In the genomic region with DNA sequence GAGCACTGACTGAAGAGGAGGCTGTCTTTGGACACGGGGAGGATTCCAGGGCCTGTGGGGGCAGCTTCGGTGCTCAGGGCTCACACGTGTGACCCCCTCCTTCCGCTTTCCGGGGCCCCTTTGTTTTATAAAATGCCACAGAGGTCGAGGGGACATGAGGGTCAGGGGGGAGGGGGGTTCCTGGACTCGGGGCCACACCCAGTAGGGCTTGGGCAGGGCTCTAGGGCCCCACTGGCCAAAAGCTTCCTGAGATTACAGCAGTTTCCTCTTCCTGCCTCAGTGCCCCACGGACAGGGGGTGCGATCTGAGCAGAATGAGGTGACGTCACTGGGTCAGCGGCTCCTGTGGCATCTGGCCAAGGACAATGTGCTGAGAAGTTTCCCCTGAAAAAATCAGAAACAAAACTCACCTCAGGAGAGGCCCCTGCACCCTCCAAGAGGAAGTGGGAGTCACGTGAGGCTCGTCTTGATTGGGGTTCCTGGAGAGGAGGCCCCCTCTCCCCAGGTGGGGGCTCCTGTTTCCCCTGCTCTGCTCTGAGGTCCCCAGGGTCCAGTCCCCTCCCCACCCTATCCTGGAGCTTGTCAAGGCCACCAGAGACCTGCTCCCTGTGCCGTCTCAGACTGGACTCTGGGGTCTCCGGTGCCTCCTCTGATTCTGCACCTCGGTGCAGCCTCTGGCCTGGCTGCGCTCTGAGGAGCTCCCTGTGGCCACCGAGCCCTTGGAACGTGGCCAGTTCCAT, we compare ENCODE assay signal across 1 cellular context.
TF ChIP-seq lines count a peak whose summit lies in the region.

No MANE protein-coding gene starts in this region.

TF ChIP-seq in K562, 482 proteins besides CTCF, POLR2A, EP300 and RAD21 (continued from another document and continues in another):
- TF ChIP-seq, protein P1, sequence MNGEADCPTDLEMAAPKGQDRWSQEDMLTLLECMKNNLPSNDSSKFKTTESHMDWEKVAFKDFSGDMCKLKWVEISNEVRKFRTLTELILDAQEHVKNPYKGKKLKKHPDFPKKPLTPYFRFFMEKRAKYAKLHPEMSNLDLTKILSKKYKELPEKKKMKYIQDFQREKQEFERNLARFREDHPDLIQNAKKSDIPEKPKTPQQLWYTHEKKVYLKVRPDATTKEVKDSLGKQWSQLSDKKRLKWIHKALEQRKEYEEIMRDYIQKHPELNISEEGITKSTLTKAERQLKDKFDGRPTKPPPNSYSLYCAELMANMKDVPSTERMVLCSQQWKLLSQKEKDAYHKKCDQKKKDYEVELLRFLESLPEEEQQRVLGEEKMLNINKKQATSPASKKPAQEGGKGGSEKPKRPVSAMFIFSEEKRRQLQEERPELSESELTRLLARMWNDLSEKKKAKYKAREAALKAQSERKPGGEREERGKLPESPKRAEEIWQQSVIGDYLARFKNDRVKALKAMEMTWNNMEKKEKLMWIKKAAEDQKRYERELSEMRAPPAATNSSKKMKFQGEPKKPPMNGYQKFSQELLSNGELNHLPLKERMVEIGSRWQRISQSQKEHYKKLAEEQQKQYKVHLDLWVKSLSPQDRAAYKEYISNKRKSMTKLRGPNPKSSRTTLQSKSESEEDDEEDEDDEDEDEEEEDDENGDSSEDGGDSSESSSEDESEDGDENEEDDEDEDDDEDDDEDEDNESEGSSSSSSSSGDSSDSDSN (IDR thresholded peaks at IDR 0.05; ENCODE audit: borderline replicate concordance in 1 of 2, low read depth in 2 of 2, low read length in 2 of 2), result 0 out of 4 replicates have a peak, but pooled peaks of 1 of the 2 experiments have one; percentile 43
- TF ChIP-seq CREB1 (IDR thresholded peaks at IDR 0.05) (peak; percentile 41; the same call in 1 of the 2 replicates), CREB1 (CRISPR knock-in tag; IDR thresholded peaks at IDR 0.05) (peak; percentile 56; the same call in 1 of the 2 replicates), NUFIP1 (IDR thresholded peaks at IDR 0.05; ENCODE audit: partially characterized antibody) (no peak), ZNF121 (CRISPR knock-in tag; conservative IDR thresholded peaks at IDR 0.05) (no peak), BCL6 (CRISPR knock-in tag; IDR thresholded peaks at IDR 0.05) (0 out of 2 replicates have a peak, but pooled peaks have one; percentile 44), PTRF (tag; IDR thresholded peaks at IDR 0.05) (no peak), NONO (IDR thresholded peaks at IDR 0.05; ENCODE audit: low read depth in 2 of 2, low read length in 1 of 2) (no peak), RBM39 (optimal IDR thresholded peaks at IDR 0.05; ENCODE audit: low read depth, low read length) (peak; percentile 35), ZBTB1 (CRISPR knock-in tag; IDR thresholded peaks at IDR 0.05; ENCODE audit: borderline replicate concordance, low read depth) (no peak), ZNF140 (CRISPR knock-in tag; IDR thresholded peaks at IDR 0.05) (no peak), NCOA1 (IDR thresholded peaks at IDR 0.05; ENCODE audit: low read depth) (no peak), RBM17 (IDR thresholded peaks at IDR 0.05; ENCODE audit: borderline replicate concordance, low read depth, low read length) (no peak), C11orf30 (IDR thresholded peaks at IDR 0.05; ENCODE audit: low read depth) (no peak), NR2C1 (IDR thresholded peaks at IDR 0.05) (no peak), NR2C1 (tag; IDR thresholded peaks at IDR 0.05) (peak; percentile 49), RBFOX2 (IDR thresholded peaks at IDR 0.05; ENCODE audit: low read depth, low read length) (peak; percentile 56; the same call in 1 of the 2 replicates), ZNF3 (CRISPR knock-in tag; IDR thresholded peaks at IDR 0.05) (no peak), ZNF408 (CRISPR knock-in tag; IDR thresholded peaks at IDR 0.05; ENCODE audit: low read depth) (no peak), ZNF766 (CRISPR knock-in tag; conservative IDR thresholded peaks at IDR 0.05) (peak; percentile 57), ZBTB7A (IDR thresholded peaks at IDR 0.05; ENCODE audit: borderline replicate concordance, control insufficient read depth, low read depth, low read length) (peak; percentile 83), ZNF584 (CRISPR knock-in tag; IDR thresholded peaks at IDR 0.05; ENCODE audit: low read depth) (0 out of 2 replicates have a peak, but pooled peaks have one; percentile 46), PURB (CRISPR knock-in tag; IDR thresholded peaks at IDR 0.05; ENCODE audit: low read depth) (no peak), ESRRA (IDR thresholded peaks at IDR 0.05; ENCODE audit: borderline replicate concordance, low read depth) (0 out of 2 replicates have a peak, but pooled peaks have one; percentile 17), CBFA2T3 (IDR thresholded peaks at IDR 0.05) (0 out of 2 replicates have a peak, but pooled peaks have one; percentile 17), SMARCA4 (IDR thresholded peaks at IDR 0.05) (no peak), MYC (IDR thresholded peaks at IDR 0.05; ENCODE audit: low read depth, low read length) (no peak; the same call in 1 of the 2 replicates), MYC (CRISPR knock-in tag; IDR thresholded peaks at IDR 0.05; ENCODE audit: borderline replicate concordance, low read depth) (peak; percentile 48; the same call in 1 of the 2 replicates), BMI1 (IDR thresholded peaks at IDR 0.05; ENCODE audit: low read length) (no peak), HNRNPH1 (optimal IDR thresholded peaks at IDR 0.05; ENCODE audit: low read depth, low read length) (no peak), NFATC3 (IDR thresholded peaks at IDR 0.05) (no peak), NR2C2 (CRISPR knock-in tag; IDR thresholded peaks at IDR 0.05) (no peak), NR2C2 (tag; IDR thresholded peaks at IDR 0.05) (peak; percentile 74)
- TF ChIP-seq, protein P2, sequence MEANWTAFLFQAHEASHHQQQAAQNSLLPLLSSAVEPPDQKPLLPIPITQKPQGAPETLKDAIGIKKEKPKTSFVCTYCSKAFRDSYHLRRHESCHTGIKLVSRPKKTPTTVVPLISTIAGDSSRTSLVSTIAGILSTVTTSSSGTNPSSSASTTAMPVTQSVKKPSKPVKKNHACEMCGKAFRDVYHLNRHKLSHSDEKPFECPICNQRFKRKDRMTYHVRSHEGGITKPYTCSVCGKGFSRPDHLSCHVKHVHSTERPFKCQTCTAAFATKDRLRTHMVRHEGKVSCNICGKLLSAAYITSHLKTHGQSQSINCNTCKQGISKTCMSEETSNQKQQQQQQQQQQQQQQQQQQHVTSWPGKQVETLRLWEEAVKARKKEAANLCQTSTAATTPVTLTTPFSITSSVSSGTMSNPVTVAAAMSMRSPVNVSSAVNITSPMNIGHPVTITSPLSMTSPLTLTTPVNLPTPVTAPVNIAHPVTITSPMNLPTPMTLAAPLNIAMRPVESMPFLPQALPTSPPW (CRISPR knock-in tag; IDR thresholded peaks at IDR 0.05), result peak; percentile 53
- TF ChIP-seq, protein P3, sequence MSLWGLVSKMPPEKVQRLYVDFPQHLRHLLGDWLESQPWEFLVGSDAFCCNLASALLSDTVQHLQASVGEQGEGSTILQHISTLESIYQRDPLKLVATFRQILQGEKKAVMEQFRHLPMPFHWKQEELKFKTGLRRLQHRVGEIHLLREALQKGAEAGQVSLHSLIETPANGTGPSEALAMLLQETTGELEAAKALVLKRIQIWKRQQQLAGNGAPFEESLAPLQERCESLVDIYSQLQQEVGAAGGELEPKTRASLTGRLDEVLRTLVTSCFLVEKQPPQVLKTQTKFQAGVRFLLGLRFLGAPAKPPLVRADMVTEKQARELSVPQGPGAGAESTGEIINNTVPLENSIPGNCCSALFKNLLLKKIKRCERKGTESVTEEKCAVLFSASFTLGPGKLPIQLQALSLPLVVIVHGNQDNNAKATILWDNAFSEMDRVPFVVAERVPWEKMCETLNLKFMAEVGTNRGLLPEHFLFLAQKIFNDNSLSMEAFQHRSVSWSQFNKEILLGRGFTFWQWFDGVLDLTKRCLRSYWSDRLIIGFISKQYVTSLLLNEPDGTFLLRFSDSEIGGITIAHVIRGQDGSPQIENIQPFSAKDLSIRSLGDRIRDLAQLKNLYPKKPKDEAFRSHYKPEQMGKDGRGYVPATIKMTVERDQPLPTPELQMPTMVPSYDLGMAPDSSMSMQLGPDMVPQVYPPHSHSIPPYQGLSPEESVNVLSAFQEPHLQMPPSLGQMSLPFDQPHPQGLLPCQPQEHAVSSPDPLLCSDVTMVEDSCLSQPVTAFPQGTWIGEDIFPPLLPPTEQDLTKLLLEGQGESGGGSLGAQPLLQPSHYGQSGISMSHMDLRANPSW (CRISPR knock-in tag; IDR thresholded peaks at IDR 0.05), result no peak
- TF ChIP-seq, protein P4, sequence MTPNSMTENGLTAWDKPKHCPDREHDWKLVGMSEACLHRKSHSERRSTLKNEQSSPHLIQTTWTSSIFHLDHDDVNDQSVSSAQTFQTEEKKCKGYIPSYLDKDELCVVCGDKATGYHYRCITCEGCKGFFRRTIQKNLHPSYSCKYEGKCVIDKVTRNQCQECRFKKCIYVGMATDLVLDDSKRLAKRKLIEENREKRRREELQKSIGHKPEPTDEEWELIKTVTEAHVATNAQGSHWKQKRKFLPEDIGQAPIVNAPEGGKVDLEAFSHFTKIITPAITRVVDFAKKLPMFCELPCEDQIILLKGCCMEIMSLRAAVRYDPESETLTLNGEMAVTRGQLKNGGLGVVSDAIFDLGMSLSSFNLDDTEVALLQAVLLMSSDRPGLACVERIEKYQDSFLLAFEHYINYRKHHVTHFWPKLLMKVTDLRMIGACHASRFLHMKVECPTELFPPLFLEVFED (CRISPR knock-in tag; conservative IDR thresholded peaks at IDR 0.05), result no peak
- TF ChIP-seq, protein P5, sequence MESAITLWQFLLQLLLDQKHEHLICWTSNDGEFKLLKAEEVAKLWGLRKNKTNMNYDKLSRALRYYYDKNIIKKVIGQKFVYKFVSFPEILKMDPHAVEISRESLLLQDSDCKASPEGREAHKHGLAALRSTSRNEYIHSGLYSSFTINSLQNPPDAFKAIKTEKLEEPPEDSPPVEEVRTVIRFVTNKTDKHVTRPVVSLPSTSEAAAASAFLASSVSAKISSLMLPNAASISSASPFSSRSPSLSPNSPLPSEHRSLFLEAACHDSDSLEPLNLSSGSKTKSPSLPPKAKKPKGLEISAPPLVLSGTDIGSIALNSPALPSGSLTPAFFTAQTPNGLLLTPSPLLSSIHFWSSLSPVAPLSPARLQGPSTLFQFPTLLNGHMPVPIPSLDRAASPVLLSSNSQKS (CRISPR knock-in tag; IDR thresholded peaks at IDR 0.05), result no peak
- TF ChIP-seq, protein P6, sequence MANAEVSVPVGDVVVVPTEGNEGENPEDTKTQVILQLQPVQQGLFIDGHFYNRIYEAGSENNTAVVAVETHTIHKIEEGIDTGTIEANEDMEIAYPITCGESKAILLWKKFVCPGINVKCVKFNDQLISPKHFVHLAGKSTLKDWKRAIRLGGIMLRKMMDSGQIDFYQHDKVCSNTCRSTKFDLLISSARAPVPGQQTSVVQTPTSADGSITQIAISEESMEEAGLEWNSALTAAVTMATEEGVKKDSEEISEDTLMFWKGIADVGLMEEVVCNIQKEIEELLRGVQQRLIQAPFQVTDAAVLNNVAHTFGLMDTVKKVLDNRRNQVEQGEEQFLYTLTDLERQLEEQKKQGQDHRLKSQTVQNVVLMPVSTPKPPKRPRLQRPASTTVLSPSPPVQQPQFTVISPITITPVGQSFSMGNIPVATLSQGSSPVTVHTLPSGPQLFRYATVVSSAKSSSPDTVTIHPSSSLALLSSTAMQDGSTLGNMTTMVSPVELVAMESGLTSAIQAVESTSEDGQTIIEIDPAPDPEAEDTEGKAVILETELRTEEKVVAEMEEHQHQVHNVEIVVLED (CRISPR knock-in tag; IDR thresholded peaks at IDR 0.05), result peak; percentile 9; the same call in 1 of the 2 replicates
- TF ChIP-seq, protein P7, sequence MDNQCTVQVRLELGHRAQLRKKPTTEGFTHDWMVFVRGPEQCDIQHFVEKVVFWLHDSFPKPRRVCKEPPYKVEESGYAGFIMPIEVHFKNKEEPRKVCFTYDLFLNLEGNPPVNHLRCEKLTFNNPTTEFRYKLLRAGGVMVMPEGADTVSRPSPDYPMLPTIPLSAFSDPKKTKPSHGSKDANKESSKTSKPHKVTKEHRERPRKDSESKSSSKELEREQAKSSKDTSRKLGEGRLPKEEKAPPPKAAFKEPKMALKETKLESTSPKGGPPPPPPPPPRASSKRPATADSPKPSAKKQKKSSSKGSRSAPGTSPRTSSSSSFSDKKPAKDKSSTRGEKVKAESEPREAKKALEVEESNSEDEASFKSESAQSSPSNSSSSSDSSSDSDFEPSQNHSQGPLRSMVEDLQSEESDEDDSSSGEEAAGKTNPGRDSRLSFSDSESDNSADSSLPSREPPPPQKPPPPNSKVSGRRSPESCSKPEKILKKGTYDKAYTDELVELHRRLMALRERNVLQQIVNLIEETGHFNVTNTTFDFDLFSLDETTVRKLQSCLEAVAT (IDR thresholded peaks at IDR 0.05), result no peak
- TF ChIP-seq, protein P8, sequence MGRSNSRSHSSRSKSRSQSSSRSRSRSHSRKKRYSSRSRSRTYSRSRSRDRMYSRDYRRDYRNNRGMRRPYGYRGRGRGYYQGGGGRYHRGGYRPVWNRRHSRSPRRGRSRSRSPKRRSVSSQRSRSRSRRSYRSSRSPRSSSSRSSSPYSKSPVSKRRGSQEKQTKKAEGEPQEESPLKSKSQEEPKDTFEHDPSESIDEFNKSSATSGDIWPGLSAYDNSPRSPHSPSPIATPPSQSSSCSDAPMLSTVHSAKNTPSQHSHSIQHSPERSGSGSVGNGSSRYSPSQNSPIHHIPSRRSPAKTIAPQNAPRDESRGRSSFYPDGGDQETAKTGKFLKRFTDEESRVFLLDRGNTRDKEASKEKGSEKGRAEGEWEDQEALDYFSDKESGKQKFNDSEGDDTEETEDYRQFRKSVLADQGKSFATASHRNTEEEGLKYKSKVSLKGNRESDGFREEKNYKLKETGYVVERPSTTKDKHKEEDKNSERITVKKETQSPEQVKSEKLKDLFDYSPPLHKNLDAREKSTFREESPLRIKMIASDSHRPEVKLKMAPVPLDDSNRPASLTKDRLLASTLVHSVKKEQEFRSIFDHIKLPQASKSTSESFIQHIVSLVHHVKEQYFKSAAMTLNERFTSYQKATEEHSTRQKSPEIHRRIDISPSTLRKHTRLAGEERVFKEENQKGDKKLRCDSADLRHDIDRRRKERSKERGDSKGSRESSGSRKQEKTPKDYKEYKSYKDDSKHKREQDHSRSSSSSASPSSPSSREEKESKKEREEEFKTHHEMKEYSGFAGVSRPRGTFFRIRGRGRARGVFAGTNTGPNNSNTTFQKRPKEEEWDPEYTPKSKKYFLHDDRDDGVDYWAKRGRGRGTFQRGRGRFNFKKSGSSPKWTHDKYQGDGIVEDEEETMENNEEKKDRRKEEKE (IDR thresholded peaks at IDR 0.05; ENCODE audit: borderline replicate concordance in 1 of 2, control insufficient read depth in 1 of 2, low read depth in 2 of 2, low read length in 1 of 2), result no peak
- TF ChIP-seq, protein P9, sequence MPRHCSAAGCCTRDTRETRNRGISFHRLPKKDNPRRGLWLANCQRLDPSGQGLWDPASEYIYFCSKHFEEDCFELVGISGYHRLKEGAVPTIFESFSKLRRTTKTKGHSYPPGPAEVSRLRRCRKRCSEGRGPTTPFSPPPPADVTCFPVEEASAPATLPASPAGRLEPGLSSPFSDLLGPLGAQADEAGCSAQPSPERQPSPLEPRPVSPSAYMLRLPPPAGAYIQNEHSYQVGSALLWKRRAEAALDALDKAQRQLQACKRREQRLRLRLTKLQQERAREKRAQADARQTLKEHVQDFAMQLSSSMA (CRISPR knock-in tag; IDR thresholded peaks at IDR 0.05), result 0 out of 2 replicates have a peak, but pooled peaks have one; percentile 11
- TF ChIP-seq, protein P10, sequence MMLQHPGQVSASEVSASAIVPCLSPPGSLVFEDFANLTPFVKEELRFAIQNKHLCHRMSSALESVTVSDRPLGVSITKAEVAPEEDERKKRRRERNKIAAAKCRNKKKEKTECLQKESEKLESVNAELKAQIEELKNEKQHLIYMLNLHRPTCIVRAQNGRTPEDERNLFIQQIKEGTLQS (IDR thresholded peaks at IDR 0.05), result peak; percentile 97
- TF ChIP-seq, protein P10 (CRISPR knock-in tag; conservative IDR thresholded peaks at IDR 0.05), result no peak
